Comparison of ENCODE assay signal across 10 cellular contexts in the genomic region with DNA sequence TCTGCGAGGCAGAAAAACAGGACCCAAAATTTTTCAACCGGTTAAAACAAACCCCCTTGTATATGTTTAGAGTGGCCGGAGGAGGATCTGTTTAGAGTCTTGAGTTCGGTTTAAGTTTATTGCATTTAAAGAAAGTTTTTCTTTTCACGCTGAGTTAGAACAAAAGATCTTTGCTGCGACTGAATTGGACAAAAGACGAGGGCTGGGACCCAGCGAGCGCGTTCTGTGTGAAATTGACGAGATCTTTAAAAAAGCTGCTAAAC. TPM values are rescaled to one million over a fixed set of nuclear protein-coding genes. Genes with fewer than 3 reads are reported as not detected.
A peak's percentile ranks its signal among the peaks of the same experiment; 100 is the strongest.
DNase-seq lines count a peak whose midpoint lies in the region; ATAC-seq and TF ChIP-seq lines count a peak whose summit lies in the region.
"Had no signal": no experiment of that assay in that cellular context is flagged by ENCODE, and none has a peak within 500 bp of the region (broad histone marks: within the 10 kb centered on the region; RNA-seq: fewer than 3 reads in every experiment).

No MANE protein-coding gene starts in this region.

- peaks cover 54% of the 10 kb centered on the region for H3K27me3 Mint-ChIP-seq in WTC11 (ENCODE audit: low read depth)
- H3K27me3 Mint-ChIP-seq in glutamatergic neuron (ENCODE audit: unreplicated experiment) = peaks cover 48% of the 10 kb centered on the region

- no peaks in the 10 kb centered on the region for H3K9me3 Mint-ChIP-seq in WTC11
- H3K9me3 Mint-ChIP-seq in glutamatergic neuron (ENCODE audit: unreplicated experiment) = peaks cover 7% of the 10 kb centered on the region

- H3K4me3 ChIP-seq in GM08714 (ENCODE audit: low read length) (peak overlapping the region; percentile 41), gastrocnemius medialis (peak overlapping the region; percentile 81 to 94 (median 84))

- ATAC-seq in WTC11 (no peak), gastrocnemius medialis (no peak), HG02623 (IDR thresholded peaks at IDR 0.05; ENCODE audit: unreplicated experiment) (no peak)

- H3K36me3 ChIP-seq in gastrocnemius medialis = no peaks in the 10 kb centered on the region

- peak overlapping the region; percentile 78; the same call in 1 of the 2 replicates for H3K27ac Mint-ChIP-seq in WTC11
- no peak overlapping the region for H3K27ac Mint-ChIP-seq in glutamatergic neuron (ENCODE audit: unreplicated experiment)

- POLR2A ChIA-PET in WTC11 (lab: Charles Lee) = interaction anchor here (0.9 to 1.0 kb wide), 2 partner anchors 13 to 77 kb away, joined by 3 to 4 read pairs; no protein-coding TSS in a partner anchor

- DNase-seq in WTC11 (ENCODE audit: low spot score) (no peak), glutamatergic neuron (no peak), gastrocnemius medialis (no peak), iPS-NIHi11 (ENCODE audit: low spot score) (no peak), germinal center (ENCODE audit: low spot score) (no peak), cortex of kidney (lab: John Stamatoyannopoulos, UW) (no peak)
- DNase-seq: amniotic stem cell, NCI-H1048 had no signal

- no peaks in the 10 kb centered on the region for H3K9me3 ChIP-seq in gastrocnemius medialis

- intact Hi-C loops in gastrocnemius medialis (cut with DNase I; ENCODE audit: low total_unique reads) = loop anchor here (5.0 to 10.0 kb wide), 2 partner anchors 288 to 895 kb away; no protein-coding TSS in a partner anchor

- peaks cover 87% of the 10 kb centered on the region for H3K4me1 Mint-ChIP-seq in WTC11
- peaks cover 7% of the 10 kb centered on the region for H3K4me1 Mint-ChIP-seq in glutamatergic neuron (ENCODE audit: low read depth, unreplicated experiment)

- no peak for TF ChIP-seq CTCF in WTC11 (IDR thresholded peaks at IDR 0.05)
- no peak for TF ChIP-seq CTCF in glutamatergic neuron (IDR thresholded peaks at IDR 0.05; ENCODE audit: partially characterized antibody, unreplicated experiment)
- TF ChIP-seq CTCF in gastrocnemius medialis (IDR thresholded peaks at IDR 0.05 in 4 of 5, conservative IDR thresholded peaks at IDR 0.05 in 1 of 5) = no peak

- H3K27me3 ChIP-seq in gastrocnemius medialis = no peaks in the 10 kb centered on the region

- H3K36me3 Mint-ChIP-seq in WTC11 = no peaks in the 10 kb centered on the region
- no peaks in the 10 kb centered on the region for H3K36me3 Mint-ChIP-seq in glutamatergic neuron (ENCODE audit: unreplicated experiment)

- peaks cover 2 to 40% of the 10 kb centered on the region in 2 donors for H3K4me1 ChIP-seq in gastrocnemius medialis

- CTCF ChIA-PET in WTC11 (lab: Charles Lee) = interaction anchor here (0.6 to 4.1 kb wide), 8 partner anchors 9 to 891 kb away, joined by 3 to 76 read pairs (median 8); a partner anchor contains a TSS

- TF ChIP-seq POLR2A in gastrocnemius medialis (IDR thresholded peaks at IDR 0.05) = no peak

- H3K27ac ChIP-seq in gastrocnemius medialis = peak overlapping the region; percentile 93 to 98 (median 95)

- H3K4me3 Mint-ChIP-seq in WTC11 = peak overlapping the region; percentile 81
- H3K4me3 Mint-ChIP-seq in glutamatergic neuron (ENCODE audit: unreplicated experiment) = peak overlapping the region; percentile 87

- in situ Hi-C loops in gastrocnemius medialis (cut with MboI; ENCODE audit: low sequenced_read_pairs in 4 of 4) = loop anchor here in 2 of 4 donors (10.0 to 25.0 kb wide), 3 partner anchors 1075 to 1622 kb away; a partner anchor contains a TSS

TF ChIP-seq in WTC11, 78 proteins besides CTCF, POLR2A, EP300 and RAD21 (continues in another document):
- TF ChIP-seq TEAD4 (CRISPR knock-in tag; IDR thresholded peaks at IDR 0.05) (no peak), FOXJ3 (CRISPR knock-in tag; IDR thresholded peaks at IDR 0.05; ENCODE audit: borderline replicate concordance) (no peak), ATF1 (CRISPR knock-in tag; IDR thresholded peaks at IDR 0.05) (no peak), ZNF232 (CRISPR knock-in tag; IDR thresholded peaks at IDR 0.05) (no peak), MXD4 (CRISPR knock-in tag; IDR thresholded peaks at IDR 0.05; ENCODE audit: borderline replicate concordance) (no peak), SOX15 (CRISPR knock-in tag; IDR thresholded peaks at IDR 0.05) (no peak)
- TF ChIP-seq, protein P1, sequence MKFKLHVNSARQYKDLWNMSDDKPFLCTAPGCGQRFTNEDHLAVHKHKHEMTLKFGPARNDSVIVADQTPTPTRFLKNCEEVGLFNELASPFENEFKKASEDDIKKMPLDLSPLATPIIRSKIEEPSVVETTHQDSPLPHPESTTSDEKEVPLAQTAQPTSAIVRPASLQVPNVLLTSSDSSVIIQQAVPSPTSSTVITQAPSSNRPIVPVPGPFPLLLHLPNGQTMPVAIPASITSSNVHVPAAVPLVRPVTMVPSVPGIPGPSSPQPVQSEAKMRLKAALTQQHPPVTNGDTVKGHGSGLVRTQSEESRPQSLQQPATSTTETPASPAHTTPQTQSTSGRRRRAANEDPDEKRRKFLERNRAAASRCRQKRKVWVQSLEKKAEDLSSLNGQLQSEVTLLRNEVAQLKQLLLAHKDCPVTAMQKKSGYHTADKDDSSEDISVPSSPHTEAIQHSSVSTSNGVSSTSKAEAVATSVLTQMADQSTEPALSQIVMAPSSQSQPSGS (CRISPR knock-in tag; IDR thresholded peaks at IDR 0.05; ENCODE audit: borderline replicate concordance, low read depth) = no peak
- TF ChIP-seq, protein P2, sequence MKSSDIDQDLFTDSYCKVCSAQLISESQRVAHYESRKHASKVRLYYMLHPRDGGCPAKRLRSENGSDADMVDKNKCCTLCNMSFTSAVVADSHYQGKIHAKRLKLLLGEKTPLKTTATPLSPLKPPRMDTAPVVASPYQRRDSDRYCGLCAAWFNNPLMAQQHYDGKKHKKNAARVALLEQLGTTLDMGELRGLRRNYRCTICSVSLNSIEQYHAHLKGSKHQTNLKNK (CRISPR knock-in tag; IDR thresholded peaks at IDR 0.05) = no peak
- TF ChIP-seq, protein P3, sequence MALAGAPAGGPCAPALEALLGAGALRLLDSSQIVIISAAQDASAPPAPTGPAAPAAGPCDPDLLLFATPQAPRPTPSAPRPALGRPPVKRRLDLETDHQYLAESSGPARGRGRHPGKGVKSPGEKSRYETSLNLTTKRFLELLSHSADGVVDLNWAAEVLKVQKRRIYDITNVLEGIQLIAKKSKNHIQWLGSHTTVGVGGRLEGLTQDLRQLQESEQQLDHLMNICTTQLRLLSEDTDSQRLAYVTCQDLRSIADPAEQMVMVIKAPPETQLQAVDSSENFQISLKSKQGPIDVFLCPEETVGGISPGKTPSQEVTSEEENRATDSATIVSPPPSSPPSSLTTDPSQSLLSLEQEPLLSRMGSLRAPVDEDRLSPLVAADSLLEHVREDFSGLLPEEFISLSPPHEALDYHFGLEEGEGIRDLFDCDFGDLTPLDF (CRISPR knock-in tag; IDR thresholded peaks at IDR 0.05) = no peak
- TF ChIP-seq, protein P4, sequence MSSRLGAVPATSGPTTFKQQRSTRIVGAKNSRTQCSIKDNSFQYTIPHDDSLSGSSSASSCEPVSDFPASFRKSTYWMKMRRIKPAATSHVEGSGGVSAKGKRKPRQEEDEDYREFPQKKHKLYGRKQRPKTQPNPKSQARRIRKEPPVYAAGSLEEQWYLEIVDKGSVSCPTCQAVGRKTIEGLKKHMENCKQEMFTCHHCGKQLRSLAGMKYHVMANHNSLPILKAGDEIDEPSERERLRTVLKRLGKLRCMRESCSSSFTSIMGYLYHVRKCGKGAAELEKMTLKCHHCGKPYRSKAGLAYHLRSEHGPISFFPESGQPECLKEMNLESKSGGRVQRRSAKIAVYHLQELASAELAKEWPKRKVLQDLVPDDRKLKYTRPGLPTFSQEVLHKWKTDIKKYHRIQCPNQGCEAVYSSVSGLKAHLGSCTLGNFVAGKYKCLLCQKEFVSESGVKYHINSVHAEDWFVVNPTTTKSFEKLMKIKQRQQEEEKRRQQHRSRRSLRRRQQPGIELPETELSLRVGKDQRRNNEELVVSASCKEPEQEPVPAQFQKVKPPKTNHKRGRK (CRISPR knock-in tag; IDR thresholded peaks at IDR 0.05; ENCODE audit: borderline replicate concordance) = no peak
- TF ChIP-seq, protein P5, sequence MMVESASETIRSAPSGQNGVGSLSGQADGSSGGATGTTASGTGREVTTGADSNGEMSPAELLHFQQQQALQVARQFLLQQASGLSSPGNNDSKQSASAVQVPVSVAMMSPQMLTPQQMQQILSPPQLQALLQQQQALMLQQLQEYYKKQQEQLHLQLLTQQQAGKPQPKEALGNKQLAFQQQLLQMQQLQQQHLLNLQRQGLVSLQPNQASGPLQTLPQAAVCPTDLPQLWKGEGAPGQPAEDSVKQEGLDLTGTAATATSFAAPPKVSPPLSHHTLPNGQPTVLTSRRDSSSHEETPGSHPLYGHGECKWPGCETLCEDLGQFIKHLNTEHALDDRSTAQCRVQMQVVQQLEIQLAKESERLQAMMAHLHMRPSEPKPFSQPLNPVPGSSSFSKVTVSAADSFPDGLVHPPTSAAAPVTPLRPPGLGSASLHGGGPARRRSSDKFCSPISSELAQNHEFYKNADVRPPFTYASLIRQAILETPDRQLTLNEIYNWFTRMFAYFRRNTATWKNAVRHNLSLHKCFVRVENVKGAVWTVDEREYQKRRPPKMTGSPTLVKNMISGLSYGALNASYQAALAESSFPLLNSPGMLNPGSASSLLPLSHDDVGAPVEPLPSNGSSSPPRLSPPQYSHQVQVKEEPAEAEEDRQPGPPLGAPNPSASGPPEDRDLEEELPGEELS (CRISPR knock-in tag; IDR thresholded peaks at IDR 0.05) = no peak
- TF ChIP-seq, protein P6, sequence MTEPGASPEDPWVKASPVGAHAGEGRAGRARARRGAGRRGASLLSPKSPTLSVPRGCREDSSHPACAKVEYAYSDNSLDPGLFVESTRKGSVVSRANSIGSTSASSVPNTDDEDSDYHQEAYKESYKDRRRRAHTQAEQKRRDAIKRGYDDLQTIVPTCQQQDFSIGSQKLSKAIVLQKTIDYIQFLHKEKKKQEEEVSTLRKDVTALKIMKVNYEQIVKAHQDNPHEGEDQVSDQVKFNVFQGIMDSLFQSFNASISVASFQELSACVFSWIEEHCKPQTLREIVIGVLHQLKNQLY (CRISPR knock-in tag; IDR thresholded peaks at IDR 0.05) = no peak
- TF ChIP-seq, protein P7, sequence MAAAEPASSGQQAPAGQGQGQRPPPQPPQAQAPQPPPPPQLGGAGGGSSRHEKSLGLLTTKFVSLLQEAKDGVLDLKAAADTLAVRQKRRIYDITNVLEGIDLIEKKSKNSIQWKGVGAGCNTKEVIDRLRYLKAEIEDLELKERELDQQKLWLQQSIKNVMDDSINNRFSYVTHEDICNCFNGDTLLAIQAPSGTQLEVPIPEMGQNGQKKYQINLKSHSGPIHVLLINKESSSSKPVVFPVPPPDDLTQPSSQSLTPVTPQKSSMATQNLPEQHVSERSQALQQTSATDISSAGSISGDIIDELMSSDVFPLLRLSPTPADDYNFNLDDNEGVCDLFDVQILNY (CRISPR knock-in tag; IDR thresholded peaks at IDR 0.05) = no peak

RNA-seq across cellular contexts. Expression of a gene that starts 9.8 kb away (rescaled TPM):
- total RNA-seq in WTC11 (2021) = 0.27 to 0.57 TPM (median 0.55 TPM) in 3 replicates
- 1.9 TPM for total RNA-seq in glutamatergic neuron (ENCODE audit: unreplicated experiment)
- total RNA-seq in gastrocnemius medialis = 10 to 100 TPM in 1 of 4 donors, 1 to 10 TPM in 3; 4.3 to 14.6 (median 9.3) TPM
